In the genomic region with DNA sequence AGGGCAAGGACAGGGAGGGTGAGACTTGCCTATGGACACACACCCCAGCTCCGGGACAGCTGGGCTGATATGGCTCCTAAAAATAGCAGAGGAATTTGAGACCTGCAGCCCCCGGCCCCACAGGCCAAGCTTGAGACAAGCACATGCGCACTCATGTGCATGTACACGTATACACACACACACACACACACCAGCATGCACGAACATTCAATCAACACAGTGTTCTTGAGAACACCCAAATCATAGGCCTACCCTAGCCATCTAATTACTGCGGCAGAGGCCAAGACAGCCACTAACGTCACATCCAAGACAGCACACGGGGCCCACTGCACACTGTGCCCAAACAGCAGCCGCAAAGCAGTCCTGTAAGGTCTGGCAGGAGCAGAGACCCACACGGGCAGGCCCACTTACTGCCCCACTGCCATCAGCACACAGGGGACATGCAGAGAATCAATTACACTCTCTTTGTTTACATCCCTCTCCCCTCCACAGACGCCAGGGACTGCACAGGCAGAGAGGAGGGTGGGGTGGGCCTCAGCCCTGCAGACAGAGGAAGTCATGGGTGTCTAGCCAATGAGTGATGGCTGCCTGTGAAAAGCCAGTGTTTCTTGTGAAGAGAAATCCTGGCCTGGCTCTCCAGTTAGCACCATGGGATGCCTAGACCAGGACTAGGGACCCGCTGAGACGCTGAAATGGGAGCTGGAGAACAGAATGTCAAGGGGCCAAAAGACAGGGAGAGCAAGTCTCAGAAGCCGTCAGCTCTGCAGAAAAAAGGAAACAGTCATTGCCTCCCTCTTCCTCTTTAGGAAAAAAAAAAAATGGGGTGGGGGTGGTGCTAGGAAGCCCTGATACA, we compare ENCODE assay signal across 8 cellular contexts. TPM values are rescaled to one million over a fixed set of nuclear protein-coding genes. Genes with fewer than 3 reads are reported as not detected.
DNase-seq lines count a peak whose midpoint lies in the region; ATAC-seq and TF ChIP-seq lines count a peak whose summit lies in the region.

No MANE protein-coding gene starts in this region.

- peak overlapping the region; percentile 82 for H4K8ac ChIP-seq in mesenchymal stem cell (ENCODE audit: low read length)

- no peaks in the 10 kb centered on the region for H3K27me3 ChIP-seq in mesenchymal stem cell (ENCODE audit: control insufficient read depth in 1 of 2, insufficient read depth in 1 of 2, low read length in 2 of 2)
- H3K27me3 ChIP-seq in thoracic aorta (replicated peaks; ENCODE audit: insufficient read depth): no peaks in the 10 kb centered on the region

- H3K18ac ChIP-seq in mesenchymal stem cell (ENCODE audit: low read depth in 1 of 2, low read length in 2 of 2): peak overlapping the region; percentile 78 to 95

- 27% methylated on average over 13 of the region's 14 CpGs for WGBS in mesenchymal stem cell

- H3K36me3 ChIP-seq in mesenchymal stem cell (ENCODE audit: control insufficient read depth in 1 of 2, insufficient read depth in 2 of 2, low read depth in 1 of 2, low read length in 2 of 2) (peaks cover 5% of the 10 kb centered on the region in 2 experiments), thoracic aorta (no peaks in the 10 kb centered on the region)

- H4K91ac ChIP-seq in mesenchymal stem cell (ENCODE audit: low read length): peak overlapping the region; percentile 81

- H3K9ac ChIP-seq in mesenchymal stem cell (ENCODE audit: low read length): peak overlapping the region; percentile 87

- peaks cover 14% of the 10 kb centered on the region for H3K79me1 ChIP-seq in mesenchymal stem cell (replicated peaks; ENCODE audit: low read length, poor library complexity, severe bottlenecking)

- peak overlapping the region in 1 of 2 experiments; percentile 76 for H3K14ac ChIP-seq in mesenchymal stem cell (ENCODE audit: low read length in 2 of 2)

- H2BK15ac ChIP-seq in mesenchymal stem cell (ENCODE audit: low read depth, poor library complexity, severe bottlenecking): no peak overlapping the region

- TF ChIP-seq CTCF in astrocyte of the spinal cord (IDR thresholded peaks at IDR 0.05; ENCODE audit: low read depth, low read length) (no peak), thoracic aorta (IDR thresholded peaks at IDR 0.05) (no peak)

- H3K4me1 ChIP-seq in mesenchymal stem cell (ENCODE audit: control insufficient read depth, insufficient read depth, low read depth, low read length) (peaks cover 45% of the 10 kb centered on the region), thoracic aorta (ENCODE audit: control insufficient read depth in 1 of 2, low read depth in 2 of 2) (peaks cover 17 to 56% of the 10 kb centered on the region in 2 donors)

- no peaks in the 10 kb centered on the region for H3K9me3 ChIP-seq in mesenchymal stem cell (ENCODE audit: control insufficient read depth, low read length)
- H3K9me3 ChIP-seq in thoracic aorta: no peaks in the 10 kb centered on the region

- in situ Hi-C loops in astrocyte of the spinal cord (cut with HindIII; ENCODE audit: low sequenced_read_pairs): no loop called here

- H3K27ac ChIP-seq in mesenchymal stem cell (ENCODE audit: low read length, poor library complexity, severe bottlenecking) (no peak overlapping the region), thoracic aorta (peak overlapping the region; percentile 81 to 85)

- peak overlapping the region; percentile 25 for H3K4me2 ChIP-seq in mesenchymal stem cell (ENCODE audit: low read length, poor library complexity, severe bottlenecking)

- peak overlapping the region; percentile 51 to 88 for H2BK12ac ChIP-seq in mesenchymal stem cell (ENCODE audit: low read length in 2 of 2)

- no peak for ATAC-seq in activated CD4-positive, CD25-positive, alpha-beta regulatory T cell treated with anti-CD3 and anti-CD28 coated beads, Interleukin-2, amount 50 U/mL, for 24 hours
- peak; percentile 8 for ATAC-seq in thoracic aorta (ENCODE audit: insufficient number of reproducible peaks, low FRiP score, low read depth)

- peak overlapping the region; percentile 46 for H2AFZ ChIP-seq in mesenchymal stem cell (ENCODE audit: low read depth, low read length)

- peak overlapping the region; percentile 28 to 93 for H3K4ac ChIP-seq in mesenchymal stem cell (ENCODE audit: low read depth in 1 of 2, low read length in 2 of 2)

- peak; percentile 49 for DNase-seq in activated CD4-positive, CD25-positive, alpha-beta regulatory T cell treated with anti-CD3 and anti-CD28 coated beads, Interleukin-2, amount 50 U/mL, for 72 hours
- DNase-seq in SK-N-DZ (ENCODE audit: low spot score) (peak; percentile 84), astrocyte of the spinal cord (ENCODE audit: low read depth, low spot score) (no peak), mesenchymal stem cell (peak; percentile 72), thoracic aorta (ENCODE audit: low spot score) (no peak), SW480 (ENCODE audit: low spot score) (no peak), NCI-H2196 (lab: John Stamatoyannopoulos, UW; ENCODE audit: unreplicated experiment) (no peak)

- H2BK5ac ChIP-seq in mesenchymal stem cell (ENCODE audit: low read depth, low read length, poor library complexity, severe bottlenecking): peak overlapping the region; percentile 47

- peak overlapping the region; percentile 27 for H2AK5ac ChIP-seq in mesenchymal stem cell (ENCODE audit: low read length, severe bottlenecking)

- H3K23ac ChIP-seq in mesenchymal stem cell (ENCODE audit: low read length in 2 of 2): peak overlapping the region in 1 of 2 experiments; percentile 16

- H2BK120ac ChIP-seq in mesenchymal stem cell (ENCODE audit: low read depth, low read length): peak overlapping the region; percentile 61

- H3K4me3 ChIP-seq in astrocyte of the spinal cord (ENCODE audit: low read depth, low read length) (peak overlapping the region; percentile 10), mesenchymal stem cell (ENCODE audit: insufficient read depth in 1 of 2, low read depth in 1 of 2, low read length in 2 of 2) (peak overlapping the region in 1 of 2 experiments; percentile 84), thoracic aorta (peak overlapping the region; percentile 68)

RNA-seq across cellular contexts. Expression of gene MYO18A, which starts 39.3 kb away (rescaled TPM):
- polyA plus RNA-seq in SK-N-DZ (2014; cell fraction: cytosol; rRNA removed): 13.9 and 15.3 TPM in 2 replicates
- polyA plus RNA-seq in SK-N-DZ (2014; cell fraction: nucleus; rRNA removed): 20.9 and 42.8 TPM in 2 replicates
- polyA plus RNA-seq in mesenchymal stem cell (2013, experiment 1 of 2): 16.2 TPM
- polyA plus RNA-seq in mesenchymal stem cell (2013, experiment 2 of 2): 15.0 TPM
- total RNA-seq in thoracic aorta: 100 to 1,000 TPM; 106 to 332 TPM

Comparison
In these comparisons a context has a peak if more than half of its experiments do, and no peak if none do; other contexts are left out.
1. DNase-seq: peak in activated CD4-positive, CD25-positive, alpha-beta regulatory T cell treated with anti-CD3 and anti-CD28 coated beads, Interleukin-2, amount 50 U/mL, for 72 hours (single experiment), SK-N-DZ (single experiment) and mesenchymal stem cell (single experiment); none in astrocyte of the spinal cord (single experiment), thoracic aorta (single experiment), SW480 (single experiment) and NCI-H2196 (single experiment).